In the genomic region with DNA sequence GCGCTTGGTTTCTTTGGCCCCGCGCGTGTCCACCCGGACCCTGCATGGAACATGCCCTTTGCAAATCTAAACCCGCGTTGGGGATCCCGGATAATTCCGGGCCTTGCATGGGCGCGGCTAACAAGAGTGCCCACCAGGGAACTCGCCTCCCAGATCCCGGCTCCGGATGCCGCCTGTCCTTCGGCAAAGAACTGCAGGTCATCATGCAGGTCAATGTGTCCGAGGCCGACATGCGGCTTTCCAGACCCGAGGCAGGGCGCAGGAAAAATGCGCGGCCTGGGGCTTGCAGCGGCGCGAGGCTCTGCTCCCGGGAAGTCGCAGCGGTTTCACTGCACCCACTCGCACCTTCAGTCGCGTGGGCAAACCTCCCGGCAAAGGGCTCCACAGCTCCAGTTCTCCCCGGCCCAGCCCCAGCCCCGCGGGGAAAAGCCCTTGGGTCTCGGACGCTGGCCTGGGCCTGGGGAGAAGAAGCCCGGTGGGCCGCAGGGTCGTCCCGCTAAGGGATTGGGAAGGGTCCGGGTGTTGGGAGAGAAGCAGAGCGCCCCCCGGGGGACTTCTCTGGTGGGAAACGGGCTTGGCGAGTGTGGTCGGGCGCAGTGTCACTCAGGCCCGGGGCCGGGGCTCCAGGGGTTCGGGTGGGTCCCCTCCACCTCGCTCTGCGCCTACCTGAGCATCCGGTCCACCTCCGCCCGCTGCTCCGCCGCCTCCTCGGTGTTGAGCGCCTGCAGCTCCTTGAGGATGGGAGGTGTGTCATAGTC, we compare ENCODE assay signal across 8 cellular contexts. TPM values are rescaled to one million over a fixed set of nuclear protein-coding genes. Genes with fewer than 3 reads are reported as not detected.
DNase-seq lines count a peak whose midpoint lies in the region; ATAC-seq, FAIRE-seq and TF ChIP-seq lines count a peak whose summit lies in the region.

No MANE protein-coding gene starts in this region.

- ATAC-seq in SK-N-SH treated with all-trans-retinoic acid at 6 μM for 48 hours (no peak), GM18520 (IDR thresholded peaks at IDR 0.05; ENCODE audit: unreplicated experiment) (no peak), HG02852 (IDR thresholded peaks at IDR 0.05; ENCODE audit: unreplicated experiment) (no peak)

- no peaks in the 10 kb centered on the region for H3F3A ChIP-seq in SK-N-SH (replicated peaks; ENCODE audit: insufficient read depth)

- CTCF ChIA-PET in SK-N-SH (lab: Yijun Ruan, JAX): no interaction called here

- POLR2A ChIA-PET in SK-N-SH (lab: Yijun Ruan, JAX): no interaction called here

- H3K27me3 ChIP-seq in SK-N-SH (ENCODE audit: insufficient read depth): peaks cover 59% of the 10 kb centered on the region
- H3K27me3 ChIP-seq in OCI-LY3 (ENCODE audit: low read depth, low read length): no peaks in the 10 kb centered on the region
- peaks cover 67% of the 10 kb centered on the region for H3K27me3 ChIP-seq in hepatocyte
- H3K27me3 ChIP-seq in small intestine (ENCODE audit: control insufficient read depth in 2 of 2, insufficient read depth in 2 of 2, low read length in 2 of 2): peaks cover 0 to 33% of the 10 kb centered on the region in 2 donors

- H3K27ac ChIP-seq in SK-N-SH (ENCODE audit: low read depth in 2 of 2, low read length in 1 of 2) (no peak overlapping the region), OCI-LY3 (ENCODE audit: low read length) (peak overlapping the region; percentile 91), hepatocyte (peak overlapping the region; percentile 95), small intestine (ENCODE audit: low read depth in 1 of 2, low read length in 1 of 2) (peak overlapping the region; percentile 87 to 94)

- 45% methylated on average over 32 of the region's 61 CpGs for WGBS in SK-N-SH (ENCODE audit: low lambda C conversion rate)
- 2% methylated on average over 56 of the region's 61 CpGs for WGBS in hepatocyte (ENCODE audit: low lambda C conversion rate, missing lambda C conversion rate)
- 2 to 5% (median 3%) methylated on average over 57 to 61 of the region's 61 CpGs for WGBS in small intestine, 3 donors

- H3K9me2 ChIP-seq in SK-N-SH: no peaks in the 10 kb centered on the region
- H3K9me2 ChIP-seq in hepatocyte (replicated peaks; ENCODE audit: insufficient read depth): no peaks in the 10 kb centered on the region

- H3K9ac ChIP-seq in SK-N-SH (no peak overlapping the region), OCI-LY3 (ENCODE audit: low read length) (peak overlapping the region; percentile 97)

- no peaks in the 10 kb centered on the region for H3K36me3 ChIP-seq in SK-N-SH (replicated peaks in 1 of 2; ENCODE audit: control insufficient read depth in 1 of 2, insufficient read depth in 2 of 2, low read length in 1 of 2)
- H3K36me3 ChIP-seq in OCI-LY3 (replicated peaks; ENCODE audit: low read depth, low read length): peaks cover 43% of the 10 kb centered on the region
- no peaks in the 10 kb centered on the region for H3K36me3 ChIP-seq in hepatocyte (replicated peaks; ENCODE audit: insufficient read depth, low read depth)
- no peaks in the 10 kb centered on the region for H3K36me3 ChIP-seq in small intestine (ENCODE audit: control insufficient read depth in 2 of 2, insufficient read depth in 2 of 2, low read length in 2 of 2)

- H4K20me1 ChIP-seq in SK-N-SH (ENCODE audit: insufficient read depth) (no peaks in the 10 kb centered on the region), OCI-LY3 (ENCODE audit: insufficient read depth, low read length) (peaks cover 29% of the 10 kb centered on the region), hepatocyte (ENCODE audit: insufficient read depth, poor library complexity, severe bottlenecking) (no peaks in the 10 kb centered on the region)

- no peak for FAIRE-seq in small intestine (lab: Jason Lieb, UNC)

- DNase-seq in SK-N-SH: peak; percentile 41
- peak; percentile 56 for DNase-seq in hepatocyte (ENCODE audit: low spot score)
- DNase-seq in small intestine: peak; percentile 38
- no peak for DNase-seq in activated effector memory CD4-positive, alpha-beta T cell treated with Interleukin-2 at 50 U/mL for 16 hours

- no peak for TF ChIP-seq RAD21 in SK-N-SH (IDR thresholded peaks at IDR 0.05; ENCODE audit: low read length)

- H3K4me3 ChIP-seq in SK-N-SH (ENCODE audit: low read depth in 2 of 2, low read length in 1 of 2) (no peak overlapping the region), OCI-LY3 (ENCODE audit: low read length) (peak overlapping the region; percentile 95), hepatocyte (peak overlapping the region; percentile 54), small intestine (ENCODE audit: low read depth in 1 of 2, low read length in 2 of 2) (peak overlapping the region; percentile 61 to 92)

- H2AFZ ChIP-seq in SK-N-SH (ENCODE audit: low read depth) (no peak overlapping the region), OCI-LY3 (ENCODE audit: low read depth, low read length) (no peak overlapping the region; the same call in 1 of the 2 replicates), hepatocyte (peak overlapping the region; percentile 22)

- no peak for TF ChIP-seq EP300 in SK-N-SH (IDR thresholded peaks at IDR 0.05; ENCODE audit: borderline replicate concordance in 1 of 2, low read depth in 1 of 2, low read length in 1 of 2)

- H3K4me2 ChIP-seq in SK-N-SH (no peak overlapping the region), OCI-LY3 (ENCODE audit: low read length) (peak overlapping the region; percentile 96), hepatocyte (peak overlapping the region; percentile 85)

- H3K4me1 ChIP-seq in SK-N-SH (ENCODE audit: control insufficient read depth in 1 of 2, insufficient read depth in 2 of 2, low read depth in 1 of 2, low read length in 1 of 2) (peaks cover 0 to 6% of the 10 kb centered on the region in 2 experiments; a peak in 1 of 4 replicates), OCI-LY3 (ENCODE audit: low read length) (peaks cover 31% of the 10 kb centered on the region), hepatocyte (ENCODE audit: insufficient read depth) (peaks cover 4% of the 10 kb centered on the region), small intestine (ENCODE audit: control insufficient read depth in 2 of 2, insufficient read depth in 1 of 2, low read depth in 1 of 2, low read length in 1 of 2) (peaks cover 0 to 3% of the 10 kb centered on the region in 2 donors)

- H3K79me2 ChIP-seq in SK-N-SH (ENCODE audit: insufficient read depth) (no peaks in the 10 kb centered on the region), OCI-LY3 (ENCODE audit: low read length) (peaks cover 86% of the 10 kb centered on the region), hepatocyte (peaks cover 66% of the 10 kb centered on the region)

- TF ChIP-seq CTCF in SK-N-SH (IDR thresholded peaks at IDR 0.05) (no peak), OCI-LY3 (IDR thresholded peaks at IDR 0.05; ENCODE audit: low read depth, low read length) (peak; percentile 56), hepatocyte (IDR thresholded peaks at IDR 0.05; ENCODE audit: poor library complexity) (peak; percentile 25)

- H3K9me3 ChIP-seq in SK-N-SH (no peaks in the 10 kb centered on the region), OCI-LY3 (ENCODE audit: insufficient read depth, low read length) (no peaks in the 10 kb centered on the region), hepatocyte (ENCODE audit: low read depth) (no peaks in the 10 kb centered on the region), small intestine (ENCODE audit: control insufficient read depth, low read depth) (no peaks in the 10 kb centered on the region)

TF ChIP-seq in SK-N-SH, 30 proteins besides CTCF, POLR2A, EP300 and RAD21 (continues in another document):
- TF ChIP-seq MXI1 (IDR thresholded peaks at IDR 0.05; ENCODE audit: low read depth, low read length) (no peak), ZBTB33 (IDR thresholded peaks at IDR 0.05; ENCODE audit: borderline replicate concordance, low read depth) (no peak), RFX5 (IDR thresholded peaks at IDR 0.05; ENCODE audit: low read length) (no peak)

TF ChIP-seq in SK-N-SH treated with all-trans-retinoic acid at 6 μM for 48 hours, 23 proteins besides CTCF, POLR2A, EP300 and RAD21:
- TF ChIP-seq, protein P1, sequence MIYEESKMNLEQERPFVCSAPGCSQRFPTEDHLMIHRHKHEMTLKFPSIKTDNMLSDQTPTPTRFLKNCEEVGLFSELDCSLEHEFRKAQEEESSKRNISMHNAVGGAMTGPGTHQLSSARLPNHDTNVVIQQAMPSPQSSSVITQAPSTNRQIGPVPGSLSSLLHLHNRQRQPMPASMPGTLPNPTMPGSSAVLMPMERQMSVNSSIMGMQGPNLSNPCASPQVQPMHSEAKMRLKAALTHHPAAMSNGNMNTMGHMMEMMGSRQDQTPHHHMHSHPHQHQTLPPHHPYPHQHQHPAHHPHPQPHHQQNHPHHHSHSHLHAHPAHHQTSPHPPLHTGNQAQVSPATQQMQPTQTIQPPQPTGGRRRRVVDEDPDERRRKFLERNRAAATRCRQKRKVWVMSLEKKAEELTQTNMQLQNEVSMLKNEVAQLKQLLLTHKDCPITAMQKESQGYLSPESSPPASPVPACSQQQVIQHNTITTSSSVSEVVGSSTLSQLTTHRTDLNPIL (CRISPR knock-in tag; IDR thresholded peaks at IDR 0.05; ENCODE audit: low read depth): no peak
- TF ChIP-seq PPARA (CRISPR knock-in tag; IDR thresholded peaks at IDR 0.05; ENCODE audit: borderline replicate concordance) (no peak), ZNF8 (CRISPR knock-in tag; IDR thresholded peaks at IDR 0.05) (no peak), ZFP3 (CRISPR knock-in tag; IDR thresholded peaks at IDR 0.05) (no peak), ISL1 (CRISPR knock-in tag; IDR thresholded peaks at IDR 0.05) (no peak), RARB (CRISPR knock-in tag; IDR thresholded peaks at IDR 0.05) (no peak), ZFP30 (CRISPR knock-in tag; IDR thresholded peaks at IDR 0.05) (no peak)

RNA-seq across cellular contexts. Expression of gene HNF1B, which starts 0.8 kb away (rescaled TPM):
- polyA plus RNA-seq in SK-N-SH (2012; rRNA removed) (not detected in 2 replicates), hepatocyte (18.2 and 19.6 TPM in 2 replicates), small intestine (10 to 100 TPM in 2 of 3 donors, 1 to 10 TPM in 1; 10.0 to 18.1 (median 11.9) TPM)
- polyA plus RNA-seq in SK-N-SH (2012; cell fraction: cytosol; rRNA removed): not detected in 2 replicates
- polyA plus RNA-seq in SK-N-SH (2012; cell fraction: nucleus; rRNA removed): not detected in 2 replicates
- total RNA-seq in hepatocyte: 5.7 and 8.8 TPM in 2 replicates

Comparison
In these comparisons a context has a peak if more than half of its experiments do, and no peak if none do; other contexts are left out.
1. H3K27ac ChIP-seq: peak in OCI-LY3 (single experiment), hepatocyte (single experiment) and small intestine (2 of 2); none in SK-N-SH (0 of 2).
2. H3K4me3 ChIP-seq: peak in OCI-LY3 (single experiment), hepatocyte (single experiment) and small intestine (2 of 2); none in SK-N-SH (0 of 2).
3. RNA of gene HNF1B, which starts 0.8 kb away (polyA plus RNA-seq): 18.2 to 19.6 TPM in hepatocyte and 10.0 to 18.1 TPM in small intestine; not detected in SK-N-SH; every median in the first group is over 10 times any median in the second.